Comparison of ENCODE assay signal across 1 cellular context in genomic region chr2:27086722-27087446, GRCh38.
TF ChIP-seq lines count a peak whose summit lies in the region.

Gene KHK, plus strand, starts transcription at chr2:27086772. Its CDS starts 488 bp downstream, at chr2:27087260.

TF ChIP-seq in H1, 55 proteins besides CTCF, POLR2A, EP300 and RAD21:
- TF ChIP-seq RBBP5 (IDR thresholded peaks at IDR 0.05; ENCODE audit: borderline replicate concordance, low read depth, low read length) = 0 out of 2 replicates have a peak, but pooled peaks have one; percentile 67
- TF ChIP-seq SAP30 (IDR thresholded peaks at IDR 0.05; ENCODE audit: insufficient read depth, insufficient replicate concordance, low read length) = peak; percentile 62
- peak; percentile 32 for TF ChIP-seq KDM4A (IDR thresholded peaks at IDR 0.05; ENCODE audit: low read depth, low read length, severe bottlenecking)
- TF ChIP-seq CREB1 (IDR thresholded peaks at IDR 0.05) = no peak
- TF ChIP-seq HDAC2 (IDR thresholded peaks at IDR 0.05; ENCODE audit: borderline replicate concordance in 1 of 2, low read depth in 2 of 2, low read length in 2 of 2) = peak in 1 of 2 experiments; percentile 68; a peak in 2 of 4 replicates
- no peak for TF ChIP-seq TCF12 (IDR thresholded peaks at IDR 0.05; ENCODE audit: low read depth, low read length)
- TF ChIP-seq CTBP2 (IDR thresholded peaks at IDR 0.05; ENCODE audit: borderline replicate concordance, insufficient read depth, insufficient read length, low read length) = no peak
- no peak for TF ChIP-seq SUZ12 (IDR thresholded peaks at IDR 0.05; ENCODE audit: low read length)
- TF ChIP-seq GTF2F1 (IDR thresholded peaks at IDR 0.05; ENCODE audit: borderline replicate concordance, low read depth, low read length) = no peak
- TF ChIP-seq RXRA (IDR thresholded peaks at IDR 0.05; ENCODE audit: insufficient read depth, low read depth, low read length) = no peak
- TF ChIP-seq SIN3A (conservative IDR thresholded peaks at IDR 0.05 in 1 of 2, IDR thresholded peaks at IDR 0.05 in 1 of 2; ENCODE audit: low read depth in 1 of 2, low read length in 2 of 2) = peak; percentile 61 to 62; a peak in 2 of 4 replicates
- TF ChIP-seq, protein P1, sequence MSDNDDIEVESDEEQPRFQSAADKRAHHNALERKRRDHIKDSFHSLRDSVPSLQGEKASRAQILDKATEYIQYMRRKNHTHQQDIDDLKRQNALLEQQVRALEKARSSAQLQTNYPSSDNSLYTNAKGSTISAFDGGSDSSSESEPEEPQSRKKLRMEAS (IDR thresholded peaks at IDR 0.05) = no peak
- peak; percentile 17 for TF ChIP-seq ASH2L (IDR thresholded peaks at IDR 0.05; ENCODE audit: low read length)
- TF ChIP-seq ZNF274 (IDR thresholded peaks at IDR 0.05; ENCODE audit: borderline replicate concordance, extremely low read depth, low read length) = no peak
- TF ChIP-seq SP4 (IDR thresholded peaks at IDR 0.05; ENCODE audit: low read length) = no peak
- TF ChIP-seq NRF1 (IDR thresholded peaks at IDR 0.05; ENCODE audit: low read depth, low read length) = no peak
- no peak for TF ChIP-seq E2F6 (IDR thresholded peaks at IDR 0.05)
- no peak for TF ChIP-seq SIRT6 (IDR thresholded peaks at IDR 0.05; ENCODE audit: low read length)
- no peak for TF ChIP-seq POLR2AphosphoS5 (IDR thresholded peaks at IDR 0.05; ENCODE audit: low read depth, low read length)
- TF ChIP-seq CHD1 (IDR thresholded peaks at IDR 0.05; ENCODE audit: low read depth, low read length) = no peak
- TF ChIP-seq TAF1 (IDR thresholded peaks at IDR 0.05; ENCODE audit: low read depth, low read length) = 0 out of 2 replicates have a peak, but pooled peaks have one; percentile 26
- TF ChIP-seq BACH1 (IDR thresholded peaks at IDR 0.05; ENCODE audit: low read length) = peak; percentile 19; the same call in 1 of the 2 replicates
- no peak for TF ChIP-seq SRF (IDR thresholded peaks at IDR 0.05; ENCODE audit: low read depth, low read length)
- TF ChIP-seq ATF2 (IDR thresholded peaks at IDR 0.05; ENCODE audit: low read length) = no peak
TF ChIP-seq in H1: peak in this region for 8.
